In the genomic region with DNA sequence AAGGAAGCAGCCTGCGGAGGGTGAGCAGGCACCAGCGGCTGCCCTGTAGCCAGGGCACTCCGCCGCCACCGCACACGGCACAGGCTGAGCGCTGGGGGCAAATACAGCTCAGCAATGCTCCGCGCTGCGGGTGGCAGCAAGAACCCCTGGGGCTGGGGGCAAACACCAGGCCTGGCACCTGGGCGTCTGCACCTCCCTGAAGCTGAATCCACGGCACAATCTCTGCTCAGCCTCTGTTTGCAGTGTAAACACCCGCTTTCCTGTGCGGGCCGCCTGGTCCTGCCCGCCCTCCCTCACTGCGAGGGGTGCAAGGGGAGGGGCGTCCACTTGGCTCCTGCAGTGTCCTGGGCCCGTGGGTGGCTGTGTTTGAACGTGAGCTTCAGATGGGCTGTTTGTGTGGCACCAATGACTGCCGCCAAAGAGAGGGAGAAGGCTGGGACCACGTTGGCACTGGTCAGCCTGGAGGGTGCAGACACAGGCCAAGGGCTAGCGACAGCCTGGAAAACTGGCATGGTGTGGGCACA, we compare ENCODE assay signal across 1 cellular context.
A peak's percentile ranks its signal among the peaks of the same experiment; 100 is the strongest.
TF ChIP-seq lines count a peak whose summit lies in the region.

No MANE protein-coding gene starts in this region.

TF ChIP-seq in HepG2, 621 proteins besides CTCF, POLR2A, EP300 and RAD21 (continued from another document and continues in another):
- TF ChIP-seq, protein P1, sequence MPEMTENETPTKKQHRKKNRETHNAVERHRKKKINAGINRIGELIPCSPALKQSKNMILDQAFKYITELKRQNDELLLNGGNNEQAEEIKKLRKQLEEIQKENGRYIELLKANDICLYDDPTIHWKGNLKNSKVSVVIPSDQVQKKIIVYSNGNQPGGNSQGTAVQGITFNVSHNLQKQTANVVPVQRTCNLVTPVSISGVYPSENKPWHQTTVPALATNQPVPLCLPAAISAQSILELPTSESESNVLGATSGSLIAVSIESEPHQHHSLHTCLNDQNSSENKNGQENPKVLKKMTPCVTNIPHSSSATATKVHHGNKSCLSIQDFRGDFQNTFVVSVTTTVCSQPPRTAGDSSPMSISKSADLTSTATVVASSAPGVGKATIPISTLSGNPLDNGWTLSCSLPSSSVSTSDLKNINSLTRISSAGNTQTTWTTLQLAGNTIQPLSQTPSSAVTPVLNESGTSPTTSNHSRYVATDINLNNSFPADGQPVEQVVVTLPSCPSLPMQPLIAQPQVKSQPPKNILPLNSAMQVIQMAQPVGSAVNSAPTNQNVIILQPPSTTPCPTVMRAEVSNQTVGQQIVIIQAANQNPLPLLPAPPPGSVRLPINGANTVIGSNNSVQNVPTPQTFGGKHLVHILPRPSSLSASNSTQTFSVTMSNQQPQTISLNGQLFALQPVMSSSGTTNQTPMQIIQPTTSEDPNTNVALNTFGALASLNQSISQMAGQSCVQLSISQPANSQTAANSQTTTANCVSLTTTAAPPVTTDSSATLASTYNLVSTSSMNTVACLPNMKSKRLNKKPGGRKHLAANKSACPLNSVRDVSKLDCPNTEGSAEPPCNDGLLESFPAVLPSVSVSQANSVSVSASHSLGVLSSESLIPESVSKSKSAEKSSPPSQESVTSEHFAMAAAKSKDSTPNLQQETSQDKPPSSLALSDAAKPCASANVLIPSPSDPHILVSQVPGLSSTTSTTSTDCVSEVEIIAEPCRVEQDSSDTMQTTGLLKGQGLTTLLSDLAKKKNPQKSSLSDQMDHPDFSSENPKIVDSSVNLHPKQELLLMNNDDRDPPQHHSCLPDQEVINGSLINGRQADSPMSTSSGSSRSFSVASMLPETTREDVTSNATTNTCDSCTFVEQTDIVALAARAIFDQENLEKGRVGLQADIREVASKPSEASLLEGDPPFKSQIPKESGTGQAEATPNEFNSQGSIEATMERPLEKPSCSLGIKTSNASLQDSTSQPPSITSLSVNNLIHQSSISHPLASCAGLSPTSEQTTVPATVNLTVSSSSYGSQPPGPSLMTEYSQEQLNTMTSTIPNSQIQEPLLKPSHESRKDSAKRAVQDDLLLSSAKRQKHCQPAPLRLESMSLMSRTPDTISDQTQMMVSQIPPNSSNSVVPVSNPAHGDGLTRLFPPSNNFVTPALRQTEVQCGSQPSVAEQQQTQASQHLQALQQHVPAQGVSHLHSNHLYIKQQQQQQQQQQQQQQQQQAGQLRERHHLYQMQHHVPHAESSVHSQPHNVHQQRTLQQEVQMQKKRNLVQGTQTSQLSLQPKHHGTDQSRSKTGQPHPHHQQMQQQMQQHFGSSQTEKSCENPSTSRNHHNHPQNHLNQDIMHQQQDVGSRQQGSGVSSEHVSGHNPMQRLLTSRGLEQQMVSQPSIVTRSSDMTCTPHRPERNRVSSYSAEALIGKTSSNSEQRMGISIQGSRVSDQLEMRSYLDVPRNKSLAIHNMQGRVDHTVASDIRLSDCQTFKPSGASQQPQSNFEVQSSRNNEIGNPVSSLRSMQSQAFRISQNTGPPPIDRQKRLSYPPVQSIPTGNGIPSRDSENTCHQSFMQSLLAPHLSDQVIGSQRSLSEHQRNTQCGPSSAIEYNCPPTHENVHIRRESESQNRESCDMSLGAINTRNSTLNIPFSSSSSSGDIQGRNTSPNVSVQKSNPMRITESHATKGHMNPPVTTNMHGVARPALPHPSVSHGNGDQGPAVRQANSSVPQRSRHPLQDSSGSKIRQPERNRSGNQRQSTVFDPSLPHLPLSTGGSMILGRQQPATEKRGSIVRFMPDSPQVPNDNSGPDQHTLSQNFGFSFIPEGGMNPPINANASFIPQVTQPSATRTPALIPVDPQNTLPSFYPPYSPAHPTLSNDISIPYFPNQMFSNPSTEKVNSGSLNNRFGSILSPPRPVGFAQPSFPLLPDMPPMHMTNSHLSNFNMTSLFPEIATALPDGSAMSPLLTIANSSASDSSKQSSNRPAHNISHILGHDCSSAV (CRISPR knock-in tag; IDR thresholded peaks at IDR 0.05; ENCODE audit: borderline replicate concordance) = no peak
- TF ChIP-seq KMT2A (CRISPR knock-in tag; IDR thresholded peaks at IDR 0.05) (no peak), PLRG1 (conservative IDR thresholded peaks at IDR 0.05) (no peak), ZKSCAN8 (CRISPR knock-in tag; IDR thresholded peaks at IDR 0.05; ENCODE audit: borderline replicate concordance) (0 out of 2 replicates have a peak, but pooled peaks have one; percentile 16), RFX1 (IDR thresholded peaks at IDR 0.05) (no peak), MLLT10 (CRISPR knock-in tag; IDR thresholded peaks at IDR 0.05) (no peak), ATF7-NPFF (CRISPR knock-in tag; IDR thresholded peaks at IDR 0.05; ENCODE audit: low read depth) (no peak), ATF3 (CRISPR knock-in tag; IDR thresholded peaks at IDR 0.05) (peak; percentile 31; the same call in 1 of the 2 replicates), SSRP1 (CRISPR knock-in tag; IDR thresholded peaks at IDR 0.05) (no peak), MTF2 (CRISPR knock-in tag; IDR thresholded peaks at IDR 0.05; ENCODE audit: borderline replicate concordance) (no peak), ZNF256 (CRISPR knock-in tag; conservative IDR thresholded peaks at IDR 0.05) (no peak), ZMYM4 (CRISPR knock-in tag; IDR thresholded peaks at IDR 0.05) (0 out of 2 replicates have a peak, but pooled peaks have one; percentile 33), ZNF747 (CRISPR knock-in tag; IDR thresholded peaks at IDR 0.05; ENCODE audit: borderline replicate concordance) (peak; percentile 29; the same call in 1 of the 2 replicates), SRY (CRISPR knock-in tag; IDR thresholded peaks at IDR 0.05) (no peak), UBTF (CRISPR knock-in tag; IDR thresholded peaks at IDR 0.05) (peak; percentile 66), ZFP36L2 (CRISPR knock-in tag; IDR thresholded peaks at IDR 0.05) (no peak), ZNF33B (CRISPR knock-in tag; IDR thresholded peaks at IDR 0.05) (0 out of 2 replicates have a peak, but pooled peaks have one; percentile 31), MED1 (CRISPR knock-in tag; IDR thresholded peaks at IDR 0.05) (peak; percentile 75), ZNF768 (CRISPR knock-in tag; IDR thresholded peaks at IDR 0.05) (peak; percentile 69), ZSCAN25 (CRISPR knock-in tag; IDR thresholded peaks at IDR 0.05) (peak; percentile 59), ZNF614 (CRISPR knock-in tag; IDR thresholded peaks at IDR 0.05; ENCODE audit: borderline replicate concordance) (no peak), SOX5 (CRISPR knock-in tag; IDR thresholded peaks at IDR 0.05; ENCODE audit: borderline replicate concordance) (no peak; the same call in 1 of the 2 replicates), ZNF225 (CRISPR knock-in tag; IDR thresholded peaks at IDR 0.05) (no peak), RFX3 (CRISPR knock-in tag; IDR thresholded peaks at IDR 0.05) (no peak), ZNF331 (CRISPR knock-in tag; IDR thresholded peaks at IDR 0.05) (no peak), ZNF207 (IDR thresholded peaks at IDR 0.05; ENCODE audit: borderline replicate concordance) (no peak), MXD1 (CRISPR knock-in tag; IDR thresholded peaks at IDR 0.05) (no peak), FOXC1 (CRISPR knock-in tag; IDR thresholded peaks at IDR 0.05; ENCODE audit: borderline replicate concordance) (no peak), MYC (CRISPR knock-in tag; IDR thresholded peaks at IDR 0.05; ENCODE audit: borderline replicate concordance) (peak; percentile 70; the same call in 1 of the 2 replicates), PHB2 (IDR thresholded peaks at IDR 0.05; ENCODE audit: partially characterized antibody) (no peak), ZNF44 (CRISPR knock-in tag; IDR thresholded peaks at IDR 0.05) (0 out of 2 replicates have a peak, but pooled peaks have one; percentile 45)
- TF ChIP-seq, protein P2, sequence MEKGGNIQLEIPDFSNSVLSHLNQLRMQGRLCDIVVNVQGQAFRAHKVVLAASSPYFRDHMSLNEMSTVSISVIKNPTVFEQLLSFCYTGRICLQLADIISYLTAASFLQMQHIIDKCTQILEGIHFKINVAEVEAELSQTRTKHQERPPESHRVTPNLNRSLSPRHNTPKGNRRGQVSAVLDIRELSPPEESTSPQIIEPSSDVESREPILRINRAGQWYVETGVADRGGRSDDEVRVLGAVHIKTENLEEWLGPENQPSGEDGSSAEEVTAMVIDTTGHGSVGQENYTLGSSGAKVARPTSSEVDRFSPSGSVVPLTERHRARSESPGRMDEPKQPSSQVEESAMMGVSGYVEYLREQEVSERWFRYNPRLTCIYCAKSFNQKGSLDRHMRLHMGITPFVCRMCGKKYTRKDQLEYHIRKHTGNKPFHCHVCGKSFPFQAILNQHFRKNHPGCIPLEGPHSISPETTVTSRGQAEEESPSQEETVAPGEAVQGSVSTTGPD (CRISPR knock-in tag; IDR thresholded peaks at IDR 0.05) = no peak
- TF ChIP-seq, protein P3, sequence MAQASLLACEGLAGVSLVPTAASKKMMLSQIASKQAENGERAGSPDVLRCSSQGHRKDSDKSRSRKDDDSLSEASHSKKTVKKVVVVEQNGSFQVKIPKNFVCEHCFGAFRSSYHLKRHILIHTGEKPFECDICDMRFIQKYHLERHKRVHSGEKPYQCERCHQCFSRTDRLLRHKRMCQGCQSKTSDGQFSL (CRISPR knock-in tag; IDR thresholded peaks at IDR 0.05) = no peak
- TF ChIP-seq, protein P4, sequence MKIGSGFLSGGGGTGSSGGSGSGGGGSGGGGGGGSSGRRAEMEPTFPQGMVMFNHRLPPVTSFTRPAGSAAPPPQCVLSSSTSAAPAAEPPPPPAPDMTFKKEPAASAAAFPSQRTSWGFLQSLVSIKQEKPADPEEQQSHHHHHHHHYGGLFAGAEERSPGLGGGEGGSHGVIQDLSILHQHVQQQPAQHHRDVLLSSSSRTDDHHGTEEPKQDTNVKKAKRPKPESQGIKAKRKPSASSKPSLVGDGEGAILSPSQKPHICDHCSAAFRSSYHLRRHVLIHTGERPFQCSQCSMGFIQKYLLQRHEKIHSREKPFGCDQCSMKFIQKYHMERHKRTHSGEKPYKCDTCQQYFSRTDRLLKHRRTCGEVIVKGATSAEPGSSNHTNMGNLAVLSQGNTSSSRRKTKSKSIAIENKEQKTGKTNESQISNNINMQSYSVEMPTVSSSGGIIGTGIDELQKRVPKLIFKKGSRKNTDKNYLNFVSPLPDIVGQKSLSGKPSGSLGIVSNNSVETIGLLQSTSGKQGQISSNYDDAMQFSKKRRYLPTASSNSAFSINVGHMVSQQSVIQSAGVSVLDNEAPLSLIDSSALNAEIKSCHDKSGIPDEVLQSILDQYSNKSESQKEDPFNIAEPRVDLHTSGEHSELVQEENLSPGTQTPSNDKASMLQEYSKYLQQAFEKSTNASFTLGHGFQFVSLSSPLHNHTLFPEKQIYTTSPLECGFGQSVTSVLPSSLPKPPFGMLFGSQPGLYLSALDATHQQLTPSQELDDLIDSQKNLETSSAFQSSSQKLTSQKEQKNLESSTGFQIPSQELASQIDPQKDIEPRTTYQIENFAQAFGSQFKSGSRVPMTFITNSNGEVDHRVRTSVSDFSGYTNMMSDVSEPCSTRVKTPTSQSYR (CRISPR knock-in tag; IDR thresholded peaks at IDR 0.05; ENCODE audit: borderline replicate concordance) = no peak
- TF ChIP-seq, protein P5, sequence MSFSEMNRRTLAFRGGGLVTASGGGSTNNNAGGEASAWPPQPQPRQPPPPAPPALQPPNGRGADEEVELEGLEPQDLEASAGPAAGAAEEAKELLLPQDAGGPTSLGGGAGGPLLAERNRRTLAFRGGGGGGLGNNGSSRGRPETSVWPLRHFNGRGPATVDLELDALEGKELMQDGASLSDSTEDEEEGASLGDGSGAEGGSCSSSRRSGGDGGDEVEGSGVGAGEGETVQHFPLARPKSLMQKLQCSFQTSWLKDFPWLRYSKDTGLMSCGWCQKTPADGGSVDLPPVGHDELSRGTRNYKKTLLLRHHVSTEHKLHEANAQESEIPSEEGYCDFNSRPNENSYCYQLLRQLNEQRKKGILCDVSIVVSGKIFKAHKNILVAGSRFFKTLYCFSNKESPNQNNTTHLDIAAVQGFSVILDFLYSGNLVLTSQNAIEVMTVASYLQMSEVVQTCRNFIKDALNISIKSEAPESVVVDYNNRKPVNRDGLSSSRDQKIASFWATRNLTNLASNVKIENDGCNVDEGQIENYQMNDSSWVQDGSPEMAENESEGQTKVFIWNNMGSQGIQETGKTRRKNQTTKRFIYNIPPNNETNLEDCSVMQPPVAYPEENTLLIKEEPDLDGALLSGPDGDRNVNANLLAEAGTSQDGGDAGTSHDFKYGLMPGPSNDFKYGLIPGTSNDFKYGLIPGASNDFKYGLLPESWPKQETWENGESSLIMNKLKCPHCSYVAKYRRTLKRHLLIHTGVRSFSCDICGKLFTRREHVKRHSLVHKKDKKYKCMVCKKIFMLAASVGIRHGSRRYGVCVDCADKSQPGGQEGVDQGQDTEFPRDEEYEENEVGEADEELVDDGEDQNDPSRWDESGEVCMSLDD (CRISPR knock-in tag; IDR thresholded peaks at IDR 0.05; ENCODE audit: borderline replicate concordance) = no peak; the same call in 1 of the 2 replicates
